In genomic region chr6:84979541-84979940, GRCh38 we compare ENCODE assay signal across 24 cellular contexts.
A peak's percentile ranks its signal among the peaks of the same experiment; 100 is the strongest.
DNase-seq lines count a peak whose midpoint lies in the region; TF ChIP-seq lines count a peak whose summit lies in the region.
"Had no signal": no experiment of that assay in that cellular context is flagged by ENCODE, and none has a peak within 500 bp of the region (broad histone marks: within the 10 kb centered on the region; RNA-seq: fewer than 3 reads in every experiment).

No MANE protein-coding gene starts in this region.

- H3K4me2 ChIP-seq in trophoblast cell (ENCODE audit: low read length), result no peak overlapping the region
- H3K4me2 ChIP-seq: SK-N-SH had no signal

- no peak for TF ChIP-seq CTCF in retinal pigment epithelial cell (conservative IDR thresholded peaks at IDR 0.05; ENCODE audit: low read depth, low read length)
- no peak for TF ChIP-seq CTCF in RWPE1 (conservative IDR thresholded peaks at IDR 0.05; ENCODE audit: low read depth)

- H2BK12ac ChIP-seq in trophoblast cell (ENCODE audit: low read length), result no peak overlapping the region

- no peaks in the 10 kb centered on the region for H3K79me1 ChIP-seq in trophoblast cell (ENCODE audit: low read length)

- H3K27ac ChIP-seq in RWPE1 (no peak overlapping the region), trophoblast cell (ENCODE audit: low read depth, low read length) (no peak overlapping the region)
- H3K27ac ChIP-seq: lower lobe of right lung, spleen, upper lobe of left lung, VCaP had no signal

- H3K9ac ChIP-seq in adipocyte (ENCODE audit: low read length) (no peak overlapping the region), trophoblast cell (ENCODE audit: low read length) (no peak overlapping the region)
- H3K9ac ChIP-seq: SK-N-SH had no signal

- H2BK120ac ChIP-seq in trophoblast cell (ENCODE audit: insufficient read depth, low read length, poor library complexity), result no peak overlapping the region

- no peaks in the 10 kb centered on the region for H3K79me2 ChIP-seq in trophoblast cell (ENCODE audit: control insufficient read depth, insufficient read depth, low read length, poor library complexity)

- H3K4me3 ChIP-seq in adipocyte (ENCODE audit: low read length) (peak overlapping the region; percentile 25), retinal pigment epithelial cell (ENCODE audit: low read length) (no peak overlapping the region), trophoblast cell (ENCODE audit: low read depth, low read length) (no peak overlapping the region)
- H3K4me3 ChIP-seq: lower lobe of right lung, MG63, spleen, upper lobe of left lung had no signal

- H2AFZ ChIP-seq in trophoblast cell (ENCODE audit: insufficient read depth, low read length, poor library complexity), result no peak overlapping the region

- no peaks in the 10 kb centered on the region for H3K36me3 ChIP-seq in adipocyte (ENCODE audit: control insufficient read depth, insufficient read depth, low read length, severe bottlenecking)
- H3K36me3 ChIP-seq in trophoblast cell (ENCODE audit: control insufficient read depth in 1 of 2, insufficient read depth in 2 of 2, low read length in 2 of 2), result no peaks in the 10 kb centered on the region
- H3K36me3 ChIP-seq: lower lobe of right lung, MG63, spleen, upper lobe of left lung had no signal

- H3K4ac ChIP-seq in trophoblast cell (ENCODE audit: low read depth, low read length), result no peak overlapping the region

- DNase-seq in EH (ENCODE audit: low read depth) (peak; percentile 7), adipocyte (ENCODE audit: low read depth) (peak; percentile 3), fibroblast of peridontal ligament (ENCODE audit: extremely low read depth) (peak; percentile 3), retinal pigment epithelial cell (ENCODE audit: low read depth) (peak; percentile 10), RWPE1 (ENCODE audit: low spot score) (no peak), SIG-M5 treated with dmso at 0.1 percent for 504 hours (lab: John Stamatoyannopoulos, UW; ENCODE audit: unreplicated experiment) (no peak), trophoblast cell (no peak)
- DNase-seq in activated CD4-positive, alpha-beta T cell treated with anti-CD3 and anti-CD28 coated beads, Interleukin-2, amount 50 U/mL, for 4 hours, result no peak
- DNase-seq: ACHN; activated CD4-positive, alpha-beta T cell treated with anti-CD3 and anti-CD28 coated beads, Interleukin-2, amount 10 ng/mL, durations not matched to agents 24 days and 14 days; cortex of kidney; H7; hypothalamus; IMR-90; lower lobe of right lung; MG63; NCI-H1436; NCI-H524 treated with DMSO at 0.1 percent for 48 hours; SK-N-SH; spleen; stimulated activated CD4-positive, alpha-beta T cell treated with anti-CD3 and anti-CD28 coated beads, Interleukin-4, amount 100 ng/mL, for 24 hours; stimulated activated naive CD8-positive, alpha-beta T cell treated with anti-CD3 and anti-CD28 coated beads, Interleukin-15, Interleukin-2, amounts not matched to agents 100 U/mL and 50 U/mL, for 24 hours; upper lobe of left lung had no signal

- no peak overlapping the region for H3K23ac ChIP-seq in trophoblast cell (ENCODE audit: low read length)

- H4K8ac ChIP-seq in trophoblast cell (ENCODE audit: low read depth, low read length), result no peak overlapping the region

- no peak overlapping the region for H2BK5ac ChIP-seq in trophoblast cell (ENCODE audit: low read depth, low read length, poor library complexity)

- POLR2A ChIA-PET in RWPE1 (lab: Yijun Ruan, JAX; ENCODE audit: low non-redundant PET), result no interaction called here

- no peak overlapping the region for H3K14ac ChIP-seq in trophoblast cell (ENCODE audit: low read length)

- CTCF ChIA-PET in RWPE1 (lab: Yijun Ruan, JAX), result no interaction called here

- H3K27me3 ChIP-seq in adipocyte (replicated peaks; ENCODE audit: control insufficient read depth, insufficient read depth, low read length), result no peaks in the 10 kb centered on the region
- H3K27me3 ChIP-seq in trophoblast cell (ENCODE audit: insufficient read depth, low read length), result no peaks in the 10 kb centered on the region
- H3K27me3 ChIP-seq: MG63, spleen, upper lobe of left lung had no signal

- H3K9me3 ChIP-seq in adipocyte (ENCODE audit: control insufficient read depth, low read length), result no peaks in the 10 kb centered on the region
- no peaks in the 10 kb centered on the region for H3K9me3 ChIP-seq in trophoblast cell (ENCODE audit: insufficient read depth, low read depth, low read length)
- H3K9me3 ChIP-seq: lower lobe of right lung, MG63, SK-N-SH, upper lobe of left lung had no signal

- no peak overlapping the region for H3K18ac ChIP-seq in trophoblast cell (ENCODE audit: low read length)

- no peak overlapping the region for H2AK5ac ChIP-seq in trophoblast cell (ENCODE audit: low read length)

- WGBS in trophoblast cell (ENCODE audit: extremely low coverage, insufficient coverage, insufficient read length), result no CpG with 5 or more reads among the region's 1 CpG

- no peak overlapping the region for H4K12ac ChIP-seq in trophoblast cell (ENCODE audit: low read depth, low read length)

- no peak overlapping the region for H4K91ac ChIP-seq in trophoblast cell (ENCODE audit: low read depth, low read length)

- H3K4me1 ChIP-seq in adipocyte (ENCODE audit: control insufficient read depth, insufficient read depth, low read length) (peaks cover 11% of the 10 kb centered on the region), trophoblast cell (ENCODE audit: control insufficient read depth in 1 of 2, insufficient read depth in 2 of 2, low read length in 2 of 2) (no peaks in the 10 kb centered on the region)
- H3K4me1 ChIP-seq: lower lobe of right lung, spleen, upper lobe of left lung had no signal

Comparison
In these comparisons a context has a peak if more than half of its experiments do, and no peak if none do; other contexts are left out.
1. DNase-seq: peak in EH (single experiment), adipocyte (single experiment), fibroblast of peridontal ligament (single experiment) and retinal pigment epithelial cell (single experiment); none in RWPE1 (single experiment), SIG-M5 treated with dmso at 0.1 percent for 504 hours (single experiment), activated CD4-positive, alpha-beta T cell treated with anti-CD3 and anti-CD28 coated beads, Interleukin-2, amount 50 U/mL, for 4 hours (0 of 2) and trophoblast cell (0 of 2).